In genomic region chr1:85504417-85504816, GRCh38 we compare ENCODE assay signal across 15 cellular contexts. TPM values are rescaled to one million over a fixed set of nuclear protein-coding genes. Genes with fewer than 3 reads are reported as not detected.
DNase-seq lines count a peak whose midpoint lies in the region; ATAC-seq, FAIRE-seq and TF ChIP-seq lines count a peak whose summit lies in the region.
"Had no signal": no experiment of that assay in that cellular context is flagged by ENCODE, and none has a peak within 500 bp of the region (broad histone marks: within the 10 kb centered on the region; RNA-seq: fewer than 3 reads in every experiment).

No MANE protein-coding gene starts in this region.

- no peak for TF ChIP-seq CTCF in astrocyte (IDR thresholded peaks at IDR 0.05; ENCODE audit: insufficient read depth, low read depth, low read length)
- no peak for TF ChIP-seq CTCF in keratinocyte (optimal IDR thresholded peaks at IDR 0.05 in 1 of 3, IDR thresholded peaks at IDR 0.05 in 1 of 3, conservative IDR thresholded peaks at IDR 0.05 in 1 of 3; ENCODE audit: extremely low read depth in 1 of 3, insufficient read depth in 2 of 3, low read length in 3 of 3)
- no peak for TF ChIP-seq CTCF in GM10248 (IDR thresholded peaks at IDR 0.05; ENCODE audit: control extremely low read depth, extremely low read depth, low read depth, missing control alignments)

- no peak overlapping the region for H3K27ac ChIP-seq in astrocyte (ENCODE audit: low read depth, low read length)
- no peak overlapping the region for H3K27ac ChIP-seq in keratinocyte (ENCODE audit: control insufficient read depth, insufficient read depth, low read length)
- H3K27ac ChIP-seq in Karpas-422 (ENCODE audit: low read length), result no peak overlapping the region
- H3K27ac ChIP-seq: PC-9, SK-N-MC had no signal

- no peak overlapping the region for H3K4me3 Mint-ChIP-seq in activated T-cell treated with anti-CD3 and anti-CD28 coated beads, Interleukin-2, amount 50 U/mL, for 72 hours
- H3K4me3 Mint-ChIP-seq in astrocyte (ENCODE audit: unreplicated experiment), result peak overlapping the region; percentile 23
- no peak overlapping the region for H3K4me3 Mint-ChIP-seq in stimulated activated effector memory CD8-positive, alpha-beta T cell treated with anti-CD3 and anti-CD28 coated beads, Interleukin-12 subunit alpha, Interleukin-12 subunit beta, amount 100 ng/mL, for 72 hours
- H3K4me3 Mint-ChIP-seq: CD4-positive, CD25-positive, alpha-beta regulatory T cell had no signal

- H3K27me3 ChIP-seq in astrocyte (ENCODE audit: insufficient read depth, low read length), result no peaks in the 10 kb centered on the region
- H3K27me3 ChIP-seq in keratinocyte (ENCODE audit: control insufficient read depth, extremely low read depth, insufficient read depth, low read length), result no peaks in the 10 kb centered on the region
- no peaks in the 10 kb centered on the region for H3K27me3 ChIP-seq in Karpas-422 (ENCODE audit: low read length)

- no peak overlapping the region for H3K27ac Mint-ChIP-seq in activated T-cell treated with anti-CD3 and anti-CD28 coated beads, Interleukin-2, amount 50 U/mL, for 72 hours
- peak overlapping the region; percentile 82 for H3K27ac Mint-ChIP-seq in astrocyte (ENCODE audit: unreplicated experiment)
- H3K27ac Mint-ChIP-seq in stimulated activated effector memory CD8-positive, alpha-beta T cell treated with anti-CD3 and anti-CD28 coated beads, Interleukin-12 subunit alpha, Interleukin-12 subunit beta, amount 100 ng/mL, for 72 hours, result no peak overlapping the region
- H3K27ac Mint-ChIP-seq: CD4-positive, CD25-positive, alpha-beta regulatory T cell had no signal

- H3K27me3 Mint-ChIP-seq in activated T-cell treated with anti-CD3 and anti-CD28 coated beads, Interleukin-2, amount 50 U/mL, for 72 hours (ENCODE audit: low read depth), result peaks cover 28% of the 10 kb centered on the region
- no peaks in the 10 kb centered on the region for H3K27me3 Mint-ChIP-seq in astrocyte (ENCODE audit: low read depth, unreplicated experiment)

- H4K20me1 ChIP-seq in astrocyte (ENCODE audit: insufficient read depth, low read length), result peaks cover 68% of the 10 kb centered on the region
- no peaks in the 10 kb centered on the region for H4K20me1 ChIP-seq in keratinocyte (ENCODE audit: control insufficient read depth, extremely low read depth, insufficient read depth, low read length)
- H4K20me1 ChIP-seq in Karpas-422 (ENCODE audit: insufficient read depth, low read depth, low read length), result no peaks in the 10 kb centered on the region

- H3K4me2 ChIP-seq in astrocyte (ENCODE audit: low read length) (no peak overlapping the region), keratinocyte (ENCODE audit: control insufficient read depth, extremely low read depth, insufficient read depth, low read depth, low read length) (no peak overlapping the region), Karpas-422 (ENCODE audit: low read depth, low read length, poor library complexity, severe bottlenecking) (no peak overlapping the region)
- H3K4me2 ChIP-seq: PC-9 had no signal

- no peaks in the 10 kb centered on the region for H3K4me1 Mint-ChIP-seq in activated T-cell treated with anti-CD3 and anti-CD28 coated beads, Interleukin-2, amount 50 U/mL, for 72 hours (ENCODE audit: low read depth)
- peaks cover 38% of the 10 kb centered on the region for H3K4me1 Mint-ChIP-seq in astrocyte (ENCODE audit: low read depth, unreplicated experiment)
- H3K4me1 Mint-ChIP-seq in stimulated activated effector memory CD8-positive, alpha-beta T cell treated with anti-CD3 and anti-CD28 coated beads, Interleukin-12 subunit alpha, Interleukin-12 subunit beta, amount 100 ng/mL, for 72 hours, result no peaks in the 10 kb centered on the region
- H3K4me1 Mint-ChIP-seq: CD4-positive, CD25-positive, alpha-beta regulatory T cell had no signal

- dilution Hi-C loops in keratinocyte (cut with MboI; ENCODE audit: extremely low pct_ligation_motif_present, low sequenced_read_pairs), result no loop called here

- peaks cover 9% of the 10 kb centered on the region for H3K4me1 ChIP-seq in astrocyte (ENCODE audit: insufficient read depth, low read length)
- no peaks in the 10 kb centered on the region for H3K4me1 ChIP-seq in keratinocyte (ENCODE audit: control insufficient read depth, extremely low read depth, insufficient read depth, low read length)
- H3K4me1 ChIP-seq in Karpas-422 (ENCODE audit: low read length), result no peaks in the 10 kb centered on the region

- H3K79me2 ChIP-seq in astrocyte (ENCODE audit: insufficient read depth, low read length) (peaks cover 96% of the 10 kb centered on the region), keratinocyte (ENCODE audit: control insufficient read depth, insufficient read depth, low read length) (no peaks in the 10 kb centered on the region), Karpas-422 (ENCODE audit: low read length) (no peaks in the 10 kb centered on the region)

- H3K9me3 ChIP-seq in astrocyte (ENCODE audit: insufficient read depth, low read depth, low read length), result no peaks in the 10 kb centered on the region
- no peaks in the 10 kb centered on the region for H3K9me3 ChIP-seq in keratinocyte (ENCODE audit: control insufficient read depth, low read depth, low read length)
- no peaks in the 10 kb centered on the region for H3K9me3 ChIP-seq in Karpas-422 (ENCODE audit: low read length)

- H2AFZ ChIP-seq in astrocyte (ENCODE audit: low read depth, low read length) (no peak overlapping the region), keratinocyte (ENCODE audit: control insufficient read depth, low read length) (no peak overlapping the region), Karpas-422 (ENCODE audit: low read length) (no peak overlapping the region)
- H2AFZ ChIP-seq: PC-9 had no signal

- H3K9ac ChIP-seq in astrocyte (ENCODE audit: low read length) (no peak overlapping the region), keratinocyte (ENCODE audit: control insufficient read depth, extremely low read depth, insufficient read depth, low read length) (no peak overlapping the region), Karpas-422 (ENCODE audit: low read length) (no peak overlapping the region)

- no peak for FAIRE-seq in astrocyte (lab: Jason Lieb, UNC)
- peak; percentile 34 for FAIRE-seq in keratinocyte (lab: Jason Lieb, UNC)

- H3K4me3 ChIP-seq in astrocyte (ENCODE audit: insufficient read depth, low read depth, low read length) (no peak overlapping the region), keratinocyte (ENCODE audit: control insufficient read depth in 2 of 3, extremely low read depth in 1 of 3, insufficient read depth in 2 of 3, low read depth in 1 of 3, low read length in 3 of 3) (no peak overlapping the region), Karpas-422 (ENCODE audit: low read length) (no peak overlapping the region)
- H3K4me3 ChIP-seq: PC-9, SK-N-MC had no signal

- CTCF ChIA-PET in GM10248 (lab: Yijun Ruan, JAX), result no interaction called here

- no peaks in the 10 kb centered on the region for H3K9me1 ChIP-seq in keratinocyte (ENCODE audit: control insufficient read depth, extremely low read depth, insufficient read depth, low read length)

- no peaks in the 10 kb centered on the region for H3K9me2 ChIP-seq in Karpas-422 (replicated peaks; ENCODE audit: insufficient read depth, low read length)

- peaks cover 2% of the 10 kb centered on the region in 2 donors for H3K36me3 Mint-ChIP-seq in activated T-cell treated with anti-CD3 and anti-CD28 coated beads, Interleukin-2, amount 50 U/mL, for 72 hours (ENCODE audit: insufficient read depth in 2 of 2)
- H3K36me3 Mint-ChIP-seq in astrocyte (ENCODE audit: low read depth, unreplicated experiment), result peaks cover 24% of the 10 kb centered on the region
- no peaks in the 10 kb centered on the region for H3K36me3 Mint-ChIP-seq in stimulated activated effector memory CD8-positive, alpha-beta T cell treated with anti-CD3 and anti-CD28 coated beads, Interleukin-12 subunit alpha, Interleukin-12 subunit beta, amount 100 ng/mL, for 72 hours
- H3K36me3 Mint-ChIP-seq: CD4-positive, CD25-positive, alpha-beta regulatory T cell had no signal

- ATAC-seq in activated T-cell treated with anti-CD3 and anti-CD28 coated beads, Interleukin-2, amount 50 U/mL, for 72 hours (replicated peaks in 1 of 2), result peak; percentile 37 to 89
- ATAC-seq in stimulated activated effector memory CD8-positive, alpha-beta T cell treated with anti-CD3 and anti-CD28 coated beads, Interleukin-12 subunit alpha, Interleukin-12 subunit beta, amount 100 ng/mL, for 72 hours, result peak; percentile 77
- ATAC-seq: HCT116 had no signal

- H3K36me3 ChIP-seq in astrocyte (ENCODE audit: insufficient read depth, low read length) (peaks cover 6% of the 10 kb centered on the region), keratinocyte (ENCODE audit: control insufficient read depth in 2 of 2, extremely low read depth in 1 of 2, insufficient read depth in 2 of 2, low read length in 2 of 2) (no peaks in the 10 kb centered on the region), Karpas-422 (ENCODE audit: insufficient read depth, low read length) (no peaks in the 10 kb centered on the region)

- no peak for DNase-seq in activated T-cell treated with anti-CD3 and anti-CD28 coated beads, Interleukin-2, amount 50 U/mL, for 72 hours
- DNase-seq in activated T-cell treated with anti-CD3 and anti-CD28 coated beads for 4 hours (no peak), astrocyte (ENCODE audit: low read depth) (peak; percentile 49), keratinocyte (ENCODE audit: low read depth, low spot score) (no peak), Karpas-422 (no peak), GM10248 (ENCODE audit: extremely low spot score) (no peak)
- DNase-seq in stimulated activated effector memory CD8-positive, alpha-beta T cell treated with anti-CD3 and anti-CD28 coated beads, Interleukin-12 subunit alpha, Interleukin-12 subunit beta, amount 100 ng/mL, for 72 hours (ENCODE audit: low spot score in 2 of 2), result no peak
- no peak for DNase-seq in stimulated activated CD4-positive, alpha-beta T cell treated with anti-CD3 and anti-CD28 coated beads, Interleukin-2, amount 100 ng/mL, for 48 hours
- DNase-seq: CD4-positive, CD25-positive, alpha-beta regulatory T cell; DMS79 treated with DMSO at 0.1 percent for 48 hours; NCI-H1694; NCI-H446; PC-9 had no signal

- POLR2A ChIA-PET in GM10248 (lab: Yijun Ruan, JAX), result no interaction called here

- H3K9me3 Mint-ChIP-seq in activated T-cell treated with anti-CD3 and anti-CD28 coated beads, Interleukin-2, amount 50 U/mL, for 72 hours, result peaks cover 4 to 6% of the 10 kb centered on the region in 2 donors
- H3K9me3 Mint-ChIP-seq in astrocyte (ENCODE audit: unreplicated experiment), result peaks cover 3% of the 10 kb centered on the region
- peaks cover 3% of the 10 kb centered on the region for H3K9me3 Mint-ChIP-seq in stimulated activated effector memory CD8-positive, alpha-beta T cell treated with anti-CD3 and anti-CD28 coated beads, Interleukin-12 subunit alpha, Interleukin-12 subunit beta, amount 100 ng/mL, for 72 hours

RNA-seq across cellular contexts. Expression of gene DDAH1, which starts 39.5 kb away (rescaled TPM):
- total RNA-seq in activated T-cell treated with anti-CD3 and anti-CD28 coated beads, Interleukin-2, amount 50 U/mL, for 72 hours, result under 1 TPM; 0.09 to 0.38 TPM
- 76.7 and 112 TPM in 2 replicates for total RNA-seq in astrocyte
- 2.3 to 7.5 TPM (median 5.8 TPM) in 3 replicates for polyA plus RNA-seq in keratinocyte
- polyA plus RNA-seq in keratinocyte (2011; ENCODE audit: low read depth), result 0.96 TPM
- polyA plus RNA-seq in keratinocyte (2011; cell fraction: cytosol; rRNA removed), result 3.8 and 7.6 TPM in 2 replicates
- polyA plus RNA-seq in keratinocyte (2011; cell fraction: nucleus; rRNA removed), result 2.5 and 2.9 TPM in 2 replicates
- polyA plus RNA-seq in keratinocyte (2012; ENCODE audit: low replicate concordance), result 0.87 and 5.3 TPM in 2 replicates
- polyA minus RNA-seq in keratinocyte, result 2.2 to 10.8 TPM (median 5.4 TPM) in 3 replicates
- polyA minus RNA-seq in keratinocyte (2011; cell fraction: cytosol; rRNA and poly(A)+ RNA removed), result 3.8 TPM
- 1.3 and 3.1 TPM in 2 replicates for polyA minus RNA-seq in keratinocyte (2011; cell fraction: nucleus; rRNA and poly(A)+ RNA removed)
- total RNA-seq in Karpas-422 (2014; rRNA removed; shearing (Covaris generic); ENCODE audit: low replicate concordance), result 0.15 TPM in 1 of 2 replicates, not detected in the other
- polyA plus RNA-seq: CD4-positive, CD25-positive, alpha-beta regulatory T cell had no signal

Comparison
In these comparisons a context has a peak if more than half of its experiments do, and no peak if none do; other contexts are left out.
1. RNA of gene DDAH1, which starts 39.5 kb away (total RNA-seq): 76.7 to 112 TPM in astrocyte; 0.09 to 0.38 TPM in activated T-cell treated with anti-CD3 and anti-CD28 coated beads, Interleukin-2, amount 50 U/mL, for 72 hours and 0.15 TPM in Karpas-422; every median in the first group is over 10 times any median in the second.